ENCODE assay signal across 8 cellular contexts in genomic region chr17:4939804-4940624, GRCh38. TPM values are rescaled to one million over a fixed set of nuclear protein-coding genes. Genes with fewer than 3 reads are reported as not detected.
A peak's percentile ranks its signal among the peaks of the same experiment; 100 is the strongest.
DNase-seq lines count a peak whose midpoint lies in the region; ATAC-seq and TF ChIP-seq lines count a peak whose summit lies in the region.

Gene RNF167 (plus strand): TSS chr17:4940268. CDS start chr17:4940910, 642 bp downstream.
Gene SLC25A11 (minus strand): TSS chr17:4940046. CDS start chr17:4939910, 136 bp downstream.

- no peaks in the 10 kb centered on the region for H3K27me3 ChIP-seq in PC-9 (ENCODE audit: insufficient read depth, low read depth)

- peaks cover 61% of the 10 kb centered on the region for H3F3A ChIP-seq in PC-9 (ENCODE audit: insufficient read depth, low read depth)

- no peaks in the 10 kb centered on the region for H3K9me2 ChIP-seq in PC-9 (ENCODE audit: insufficient read depth)

- H3K27ac ChIP-seq in PC-9 = peak within 1 kb of the TSS; percentile 87
- peak within 1 kb of the TSS; percentile 96 for H3K27ac ChIP-seq in epithelial cell of prostate

- H3K4me1 ChIP-seq in PC-9 (replicated peaks; ENCODE audit: insufficient read depth) (peaks cover 25% of the 10 kb centered on the region), mucosa of descending colon (ENCODE audit: low read depth) (peaks cover 27% of the 10 kb centered on the region)

- peak within 1 kb of the TSS; percentile 92 for H2AFZ ChIP-seq in PC-9

- peaks cover 14% of the 10 kb centered on the region for H4K20me1 ChIP-seq in PC-9 (ENCODE audit: insufficient read depth)

- no TSS peak for BruUV-seq in PC-9 (replicated peaks; lab: Mats Ljungman, UMichigan)

- POLR2A ChIA-PET in PC-9 (lab: Charles Lee; ENCODE audit: unreplicated experiment) = interaction anchor here (0.5 to 2.3 kb wide), 8 partner anchors 8 to 418 kb away, joined by 3 to 20 read pairs (median 10); partner anchors contain the start of genes PFN1 and SPAG7

- intact Hi-C loops in PC-9 (cut with micrococcal nuclease; ENCODE audit: unreplicated experiment) = loop anchor here (1.0 to 10.0 kb wide), 4 partner anchors 9 to 105 kb away; partner anchors contain the start of genes MINK1 and SPAG7
- intact Hi-C loops in mucosa of descending colon (cut with DNase I, micrococcal nuclease) = no loop called here

- peak within 1 kb of the TSS; percentile 100 for H3K4me2 ChIP-seq in PC-9

- H3K9me3 ChIP-seq in PC-9 (ENCODE audit: insufficient read depth, low read depth) (no peaks in the 10 kb centered on the region), mucosa of descending colon (no peaks in the 10 kb centered on the region)

- H3K79me2 ChIP-seq in PC-9 (ENCODE audit: low read depth) = peaks cover 63% of the 10 kb centered on the region

- ATAC-seq in GM21619 (IDR thresholded peaks at IDR 0.05; ENCODE audit: unreplicated experiment) (peak; percentile 57), mucosa of descending colon (peak; percentile 91)

- CTCF ChIA-PET in PC-9 (lab: Charles Lee) = interaction anchor here (0.7 to 1.4 kb wide), 4 partner anchors 17 to 150 kb away, joined by 3 to 16 read pairs (median 5); no protein-coding TSS in a partner anchor

- peaks cover 21% of the 10 kb centered on the region for H3K36me3 ChIP-seq in PC-9 (ENCODE audit: low read depth)
- H3K36me3 ChIP-seq in mucosa of descending colon (ENCODE audit: low read depth) = no peaks in the 10 kb centered on the region

- peak within 1 kb of the TSS; percentile 98 for H3K4me3 ChIP-seq in Jurkat, Clone E6-1 (ENCODE audit: low read length)
- peak within 1 kb of the TSS; percentile 93 for H3K4me3 ChIP-seq in PC-9
- peak within 1 kb of the TSS; percentile 77 for H3K4me3 ChIP-seq in mucosa of descending colon

- DNase-seq in DMS153 (lab: John Stamatoyannopoulos, UW) = peak; percentile 94
- peak; percentile 100 for DNase-seq in Jurkat, Clone E6-1 (ENCODE audit: low read depth, low spot score)
- DNase-seq in PC-9 = peak; percentile 98
- peak; percentile 97 for DNase-seq in activated T-cell treated with anti-CD3 and anti-CD28 coated beads, Interleukin-2, amount 50 U/mL, for 1 hour
- DNase-seq in epithelial cell of prostate (ENCODE audit: low read depth, low spot score) = peak; percentile 97
- peak; percentile 96 to 97 (median 96) for DNase-seq in mucosa of descending colon
- DNase-seq in stimulated activated CD8-positive, alpha-beta memory T cell treated with anti-CD3 and anti-CD28 coated beads, Interleukin-4, amount 100 ng/mL, for 24 hours (ENCODE audit: low read depth) = peak; percentile 91

- TF ChIP-seq CTCF in PC-9 (conservative IDR thresholded peaks at IDR 0.05) (no peak), mucosa of descending colon (IDR thresholded peaks at IDR 0.05) (peak; percentile 8)

RNA-seq across cellular contexts. Expression of gene RNF167, which starts in this region (rescaled TPM):
- 190 TPM for polyA plus RNA-seq in Jurkat, Clone E6-1 (2012; ENCODE audit: insufficient read depth, insufficient read length)
- total RNA-seq in PC-9 (2021) (122 and 135 TPM in 2 replicates), mucosa of descending colon (100 to 1,000 TPM in 2 of 3 donors, 10 to 100 TPM in 1; 90.8 to 118 (median 114) TPM)

RNA-seq across cellular contexts. Expression of gene SLC25A11, which starts in this region (rescaled TPM):
- polyA plus RNA-seq in Jurkat, Clone E6-1 (2012; ENCODE audit: insufficient read depth, insufficient read length) = 115 TPM
- total RNA-seq in PC-9 (2021) (50.7 and 56.2 TPM in 2 replicates), mucosa of descending colon (10 to 100 TPM; 68.4 to 87.2 (median 72.8) TPM)

Comparison
In these comparisons a context has a peak if more than half of its experiments do, and no peak if none do; other contexts are left out.
1. Peak in every context shown above with its lines: DNase-seq, ATAC-seq, H3K4me3 ChIP-seq and H3K27ac ChIP-seq.